In genomic region chr10:79779992-79780391, GRCh38 we compare ENCODE assay signal across 7 cellular contexts. TPM values are rescaled to one million over a fixed set of nuclear protein-coding genes. Genes with fewer than 3 reads are reported as not detected.
"Had no signal": no experiment of that assay in that cellular context is flagged by ENCODE, and none has a peak within 500 bp of the region (broad histone marks: within the 10 kb centered on the region; RNA-seq: fewer than 3 reads in every experiment).

No MANE protein-coding gene starts in this region.

RNA-seq across cellular contexts. Expression of gene NUTM2E, which starts 46.5 kb away (rescaled TPM):
- total RNA-seq: osteoblast, renal cortical epithelial cell, smooth muscle cell, suprapubic skin, upper lobe of right lung, urinary bladder had no signal
- polyA plus RNA-seq: right cardiac atrium, smooth muscle cell had no signal
